In the genomic region with DNA sequence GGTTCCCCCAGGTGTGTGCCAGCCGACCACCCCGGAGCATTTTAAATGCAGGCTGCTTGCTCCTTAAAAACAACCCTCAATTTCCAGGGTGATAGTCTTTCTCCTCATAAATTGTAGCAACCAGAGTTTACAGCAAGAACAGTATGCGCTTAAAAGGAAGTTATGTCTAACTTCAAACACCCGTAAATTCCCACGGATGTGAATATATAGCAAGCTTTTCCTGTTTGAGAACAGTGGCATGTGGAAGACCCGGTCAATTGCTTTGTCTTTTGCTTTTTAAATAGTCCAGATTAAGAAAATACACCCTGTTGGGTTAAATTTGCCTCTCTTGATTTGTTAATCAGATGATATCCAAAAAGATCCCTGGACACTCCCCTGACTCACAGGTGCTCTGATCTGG, we compare ENCODE assay signal across 26 cellular contexts. TPM values are rescaled to one million over a fixed set of nuclear protein-coding genes. Genes with fewer than 3 reads are reported as not detected.
DNase-seq lines count a peak whose midpoint lies in the region; ATAC-seq and TF ChIP-seq lines count a peak whose summit lies in the region.
"Had no signal": no experiment of that assay in that cellular context is flagged by ENCODE, and none has a peak within 500 bp of the region (broad histone marks: within the 10 kb centered on the region; RNA-seq: fewer than 3 reads in every experiment).

No MANE protein-coding gene starts in this region.

- no TSS peak for BruUV-seq in PC-9 (replicated peaks; lab: Mats Ljungman, UMichigan)

- H3K79me2 ChIP-seq in Karpas-422 (ENCODE audit: low read length) = peaks cover 42% of the 10 kb centered on the region
- H3K79me2 ChIP-seq in GM23248 (ENCODE audit: insufficient read depth) = no peaks in the 10 kb centered on the region
- no peaks in the 10 kb centered on the region for H3K79me2 ChIP-seq in PC-9 (ENCODE audit: low read depth)

- H3F3A ChIP-seq in GM23248 (ENCODE audit: insufficient read depth) (peaks cover 35% of the 10 kb centered on the region; the same call in 1 of the 2 replicates), PC-9 (ENCODE audit: insufficient read depth, low read depth) (peaks cover 11% of the 10 kb centered on the region; the same call in 1 of the 2 replicates)

- peak overlapping the region; percentile 27 for H3K4me2 ChIP-seq in Karpas-422 (ENCODE audit: low read depth, low read length, poor library complexity, severe bottlenecking)
- no peak overlapping the region for H3K4me2 ChIP-seq in GM23248 (ENCODE audit: unreplicated experiment)
- H3K4me2 ChIP-seq in PC-9 = no peak overlapping the region
- H3K4me2 ChIP-seq: SK-N-SH had no signal

- no peak for DNase-seq in activated CD8-positive, alpha-beta memory T cell treated with anti-CD3 and anti-CD28 coated beads, Interleukin-2, amount 10 ng/mL, durations not matched to agents 7 days and 5 days
- DNase-seq in activated CD8-positive, alpha-beta memory T cell treated with anti-CD3 and anti-CD28 coated beads for 24 hours = no peak
- DNase-seq in Karpas-422 (peak; percentile 72), nephron progenitor cell (no peak), GM23248 (no peak), PC-9 (no peak), progenitor cell of endocrine pancreas (ENCODE audit: low spot score, unreplicated experiment) (no peak)
- DNase-seq in activated naive CD8-positive, alpha-beta T cell treated with anti-CD3 and anti-CD28 coated beads, Interleukin-2, amount 10 ng/mL, durations not matched to agents 7 days and 5 days = no peak
- DNase-seq: ACHN; activated effector memory CD4-positive, alpha-beta T cell treated with Interleukin-2 at 50 U/mL for 16 hours; body of pancreas; CD8-positive, alpha-beta memory T cell; DMS79 treated with DMSO at 0.1 percent for 48 hours; head of caudate nucleus; HFFc6; IMR-90; left ventricle myocardium superior; mucosa of descending colon; NCI-H1694 treated with DMSO at 0.1 percent for 48 hours; NCI-H2227 treated with DMSO at 0.1 percent for 48 hours; NK-92 treated with Interleukin-12 subunit alpha and Interleukin-12 subunit beta, amount 100 ng/mL, for 24 hours; nucleus accumbens; retina; RPMI8226; SK-N-SH; stimulated activated CD8-positive, alpha-beta memory T cell treated with anti-CD3 and anti-CD28 coated beads, Interleukin-4, amount 100 ng/mL, for 48 hours had no signal

- CTCF ChIA-PET in activated CD8-positive, alpha-beta memory T cell treated with anti-CD3 and anti-CD28 coated beads, Interleukin-2, amount 10 ng/mL, durations not matched to agents 7 days and 5 days (lab: Charles Lee) = interaction anchor here (0.6 to 1.3 kb wide), 2 partner anchors 19 to 57 kb away, joined by 3 read pairs; no protein-coding TSS in a partner anchor
- CTCF ChIA-PET in PC-9 (lab: Charles Lee) = no interaction called here

- 66 to 76% methylated on average over 6 of the region's 6 CpGs for WGBS in GM23248 (ENCODE audit: low coverage in 1 of 2, low lambda C conversion rate in 2 of 2, missing lambda C conversion rate in 2 of 2), 2 experiments

- H3K36me3 Mint-ChIP-seq in activated CD8-positive, alpha-beta memory T cell treated with anti-CD3 and anti-CD28 coated beads, Interleukin-2, amount 10 ng/mL, durations not matched to agents 7 days and 5 days = peaks cover 56% of the 10 kb centered on the region
- H3K36me3 Mint-ChIP-seq in activated naive CD8-positive, alpha-beta T cell treated with anti-CD3 and anti-CD28 coated beads, Interleukin-2, amount 10 ng/mL, durations not matched to agents 7 days and 5 days = peaks cover 24% of the 10 kb centered on the region
- H3K36me3 Mint-ChIP-seq in nephron progenitor cell (ENCODE audit: low read depth) (peaks cover 59% of the 10 kb centered on the region), progenitor cell of endocrine pancreas (ENCODE audit: insufficient read depth) (peaks cover 19% of the 10 kb centered on the region)

- no peaks in the 10 kb centered on the region for H3K9me3 Mint-ChIP-seq in activated CD8-positive, alpha-beta memory T cell treated with anti-CD3 and anti-CD28 coated beads, Interleukin-2, amount 10 ng/mL, durations not matched to agents 7 days and 5 days (ENCODE audit: low read depth)
- H3K9me3 Mint-ChIP-seq in activated naive CD8-positive, alpha-beta T cell treated with anti-CD3 and anti-CD28 coated beads, Interleukin-2, amount 10 ng/mL, durations not matched to agents 7 days and 5 days = no peaks in the 10 kb centered on the region
- H3K9me3 Mint-ChIP-seq in nephron progenitor cell (no peaks in the 10 kb centered on the region), progenitor cell of endocrine pancreas (ENCODE audit: low read depth) (no peaks in the 10 kb centered on the region)
- H3K9me3 Mint-ChIP-seq: CD8-positive, alpha-beta memory T cell; HFFc6 had no signal

- H3K9me3 ChIP-seq in Karpas-422 (ENCODE audit: low read length) (no peaks in the 10 kb centered on the region), GM23248 (ENCODE audit: low read depth) (no peaks in the 10 kb centered on the region), PC-9 (ENCODE audit: insufficient read depth, low read depth) (no peaks in the 10 kb centered on the region)
- H3K9me3 ChIP-seq: body of pancreas, mucosa of descending colon, SK-N-SH had no signal

- H3K36me3 ChIP-seq in Karpas-422 (ENCODE audit: insufficient read depth, low read length) (peaks cover 82% of the 10 kb centered on the region), GM23248 (ENCODE audit: low read depth) (peaks cover 71% of the 10 kb centered on the region), PC-9 (ENCODE audit: low read depth) (peaks cover 75% of the 10 kb centered on the region)

- no peak overlapping the region for H2AFZ ChIP-seq in Karpas-422 (ENCODE audit: low read length)
- H2AFZ ChIP-seq in GM23248 = no peak overlapping the region
- no peak overlapping the region for H2AFZ ChIP-seq in PC-9

- H3K4me1 Mint-ChIP-seq in activated CD8-positive, alpha-beta memory T cell treated with anti-CD3 and anti-CD28 coated beads, Interleukin-2, amount 10 ng/mL, durations not matched to agents 7 days and 5 days = peaks cover 17% of the 10 kb centered on the region
- peaks cover 19% of the 10 kb centered on the region for H3K4me1 Mint-ChIP-seq in activated naive CD8-positive, alpha-beta T cell treated with anti-CD3 and anti-CD28 coated beads, Interleukin-2, amount 10 ng/mL, durations not matched to agents 7 days and 5 days
- H3K4me1 Mint-ChIP-seq in nephron progenitor cell (no peaks in the 10 kb centered on the region), progenitor cell of endocrine pancreas (ENCODE audit: low read depth) (no peaks in the 10 kb centered on the region)
- H3K4me1 Mint-ChIP-seq: CD8-positive, alpha-beta memory T cell had no signal

- POLR2A ChIA-PET in activated naive CD8-positive, alpha-beta T cell treated with anti-CD3 and anti-CD28 coated beads, Interleukin-2, amount 10 ng/mL, durations not matched to agents 7 days and 5 days (lab: Charles Lee) = no interaction called here
- POLR2A ChIA-PET in PC-9 (lab: Charles Lee; ENCODE audit: unreplicated experiment) = no interaction called here

- H3K27me3 Mint-ChIP-seq in activated CD8-positive, alpha-beta memory T cell treated with anti-CD3 and anti-CD28 coated beads, Interleukin-2, amount 10 ng/mL, durations not matched to agents 7 days and 5 days = no peaks in the 10 kb centered on the region
- no peaks in the 10 kb centered on the region for H3K27me3 Mint-ChIP-seq in activated naive CD8-positive, alpha-beta T cell treated with anti-CD3 and anti-CD28 coated beads, Interleukin-2, amount 10 ng/mL, durations not matched to agents 7 days and 5 days
- H3K27me3 Mint-ChIP-seq in nephron progenitor cell (ENCODE audit: low read depth, poor library complexity) = no peaks in the 10 kb centered on the region
- no peaks in the 10 kb centered on the region for H3K27me3 Mint-ChIP-seq in progenitor cell of endocrine pancreas
- H3K27me3 Mint-ChIP-seq: CD8-positive, alpha-beta memory T cell had no signal

- no peak for ATAC-seq in activated CD8-positive, alpha-beta memory T cell treated with anti-CD3 and anti-CD28 coated beads, Interleukin-2, amount 10 ng/mL, durations not matched to agents 7 days and 5 days
- no peak for ATAC-seq in activated naive CD8-positive, alpha-beta T cell treated with anti-CD3 and anti-CD28 coated beads, Interleukin-2, amount 10 ng/mL, durations not matched to agents 7 days and 5 days (ENCODE audit: low read depth)
- ATAC-seq: body of pancreas, left ventricle myocardium superior had no signal

- H3K4me1 ChIP-seq in Karpas-422 (ENCODE audit: low read length) (peaks cover 44% of the 10 kb centered on the region), GM23248 (ENCODE audit: insufficient read depth) (peaks cover 14% of the 10 kb centered on the region), PC-9 (replicated peaks; ENCODE audit: insufficient read depth) (no peaks in the 10 kb centered on the region)
- H3K4me1 ChIP-seq: body of pancreas had no signal

- H3K9ac ChIP-seq in Karpas-422 (ENCODE audit: low read length) = peak overlapping the region; percentile 7; the same call in 1 of the 2 replicates
- H3K9ac ChIP-seq in GM23248 = no peak overlapping the region
- H3K9ac ChIP-seq: SK-N-SH had no signal

- H3K4me3 ChIP-seq in Karpas-422 (ENCODE audit: low read length) = no peak overlapping the region
- no peak overlapping the region for H3K4me3 ChIP-seq in GM23248
- H3K4me3 ChIP-seq in PC-9 = no peak overlapping the region
- H3K4me3 ChIP-seq: body of pancreas, mucosa of descending colon had no signal

- no peak overlapping the region for H3K4me3 Mint-ChIP-seq in activated CD8-positive, alpha-beta memory T cell treated with anti-CD3 and anti-CD28 coated beads, Interleukin-2, amount 10 ng/mL, durations not matched to agents 7 days and 5 days
- no peak overlapping the region for H3K4me3 Mint-ChIP-seq in activated naive CD8-positive, alpha-beta T cell treated with anti-CD3 and anti-CD28 coated beads, Interleukin-2, amount 10 ng/mL, durations not matched to agents 7 days and 5 days
- no peak overlapping the region for H3K4me3 Mint-ChIP-seq in nephron progenitor cell
- no peak overlapping the region for H3K4me3 Mint-ChIP-seq in progenitor cell of endocrine pancreas (ENCODE audit: low read depth)
- H3K4me3 Mint-ChIP-seq: HFFc6 had no signal

- no peak for TF ChIP-seq CTCF in nephron progenitor cell (IDR thresholded peaks at IDR 0.05)
- no peak for TF ChIP-seq CTCF in PC-9 (conservative IDR thresholded peaks at IDR 0.05)
- no peak for TF ChIP-seq CTCF in progenitor cell of endocrine pancreas (IDR thresholded peaks at IDR 0.05; ENCODE audit: unreplicated experiment)

- in situ Hi-C loops in GM23248 (cut with MboI) = no loop called here

- peak overlapping the region; percentile 23 for H3K27ac Mint-ChIP-seq in activated CD8-positive, alpha-beta memory T cell treated with anti-CD3 and anti-CD28 coated beads, Interleukin-2, amount 10 ng/mL, durations not matched to agents 7 days and 5 days
- H3K27ac Mint-ChIP-seq in activated naive CD8-positive, alpha-beta T cell treated with anti-CD3 and anti-CD28 coated beads, Interleukin-2, amount 10 ng/mL, durations not matched to agents 7 days and 5 days = peak overlapping the region; percentile 66
- H3K27ac Mint-ChIP-seq in nephron progenitor cell (peak overlapping the region; percentile 24), progenitor cell of endocrine pancreas (no peak overlapping the region)

- no peaks in the 10 kb centered on the region for H3K9me2 ChIP-seq in Karpas-422 (replicated peaks; ENCODE audit: insufficient read depth, low read length)
- no peaks in the 10 kb centered on the region for H3K9me2 ChIP-seq in GM23248 (ENCODE audit: insufficient read depth)
- H3K9me2 ChIP-seq in PC-9 (ENCODE audit: insufficient read depth) = no peaks in the 10 kb centered on the region
- H3K9me2 ChIP-seq: SK-N-SH had no signal

- no peaks in the 10 kb centered on the region for H4K20me1 ChIP-seq in Karpas-422 (ENCODE audit: insufficient read depth, low read depth, low read length)
- H4K20me1 ChIP-seq in GM23248 (ENCODE audit: insufficient read depth) = no peaks in the 10 kb centered on the region
- peaks cover 32% of the 10 kb centered on the region for H4K20me1 ChIP-seq in PC-9 (ENCODE audit: insufficient read depth)

- intact Hi-C loops in PC-9 (cut with micrococcal nuclease; ENCODE audit: unreplicated experiment) = no loop called here

- H3K27me3 ChIP-seq in Karpas-422 (ENCODE audit: low read length) = no peaks in the 10 kb centered on the region
- H3K27me3 ChIP-seq in GM23248 (replicated peaks; ENCODE audit: insufficient read depth) = no peaks in the 10 kb centered on the region
- H3K27me3 ChIP-seq in PC-9 (ENCODE audit: insufficient read depth, low read depth) = no peaks in the 10 kb centered on the region
- H3K27me3 ChIP-seq: body of pancreas had no signal

- H3K27ac ChIP-seq in Karpas-422 (ENCODE audit: low read length) (peak overlapping the region; percentile 69), GM23248 (no peak overlapping the region), PC-9 (no peak overlapping the region)
- H3K27ac ChIP-seq: body of pancreas had no signal

RNA-seq across cellular contexts. Expression of a gene that starts 20.8 kb away (rescaled TPM):
- 10 to 100 TPM; 65.3 to 66.9 TPM for total RNA-seq in activated CD8-positive, alpha-beta memory T cell treated with anti-CD3 and anti-CD28 coated beads, Interleukin-2, amount 10 ng/mL, durations not matched to agents 7 days and 5 days
- total RNA-seq in Karpas-422 (2014; rRNA removed; shearing (Covaris generic); ENCODE audit: low replicate concordance) = 32.5 and 60.6 TPM in 2 replicates
- 10 to 100 TPM; 59.3 to 61.1 TPM for total RNA-seq in activated naive CD8-positive, alpha-beta T cell treated with anti-CD3 and anti-CD28 coated beads, Interleukin-2, amount 10 ng/mL, durations not matched to agents 7 days and 5 days
- 7.0 and 27.2 TPM in 2 replicates for total RNA-seq in GM23248 (2014; rRNA removed; shearing (Covaris generic))
- 41.7 and 41.8 TPM in 2 replicates for polyA plus RNA-seq in GM23248 (2016; fragmentation: Nextera tagmentation; extraction: Ambion mirVana)
- 47.8 and 53.3 TPM in 2 replicates for total RNA-seq in PC-9 (2021)
- 49.0 and 59.3 TPM in 2 replicates for total RNA-seq in progenitor cell of endocrine pancreas

RNA-seq across cellular contexts. Expression of a gene that starts 54.6 kb away (rescaled TPM):
- 10 to 100 TPM; 15.7 to 21.8 TPM for total RNA-seq in activated CD8-positive, alpha-beta memory T cell treated with anti-CD3 and anti-CD28 coated beads, Interleukin-2, amount 10 ng/mL, durations not matched to agents 7 days and 5 days
- total RNA-seq in Karpas-422 (2014; rRNA removed; shearing (Covaris generic); ENCODE audit: low replicate concordance) = 11.1 and 12.2 TPM in 2 replicates
- 10 to 100 TPM; 21.3 to 21.8 TPM for total RNA-seq in activated naive CD8-positive, alpha-beta T cell treated with anti-CD3 and anti-CD28 coated beads, Interleukin-2, amount 10 ng/mL, durations not matched to agents 7 days and 5 days
- total RNA-seq in GM23248 (2014; rRNA removed; shearing (Covaris generic)) = 23.9 and 35.0 TPM in 2 replicates
- polyA plus RNA-seq in GM23248 (2016; fragmentation: Nextera tagmentation; extraction: Ambion mirVana) = 19.5 and 21.0 TPM in 2 replicates
- 20.6 and 20.7 TPM in 2 replicates for total RNA-seq in PC-9 (2021)
- total RNA-seq in progenitor cell of endocrine pancreas = 25.7 and 26.2 TPM in 2 replicates
